15 cellular contexts compared by ENCODE assay signal in genomic region chr5:154885438-154885837, GRCh38.
"Had no signal": no experiment of that assay in that cellular context is flagged by ENCODE, and none has a peak within 500 bp of the region (broad histone marks: within the 10 kb centered on the region; RNA-seq: fewer than 3 reads in every experiment).

No MANE protein-coding gene starts in this region.

- H3K4me1 ChIP-seq: body of pancreas, parathyroid adenoma, thyroid gland had no signal

- DNase-seq: activated CD4-positive, alpha-beta T cell treated with anti-CD3 and anti-CD28 coated beads, Interleukin-2, amount 10 ng/mL, durations not matched to agents 7 days and 5 days; activated CD8-positive, alpha-beta memory T cell treated with anti-CD3 and anti-CD28 coated beads, Interleukin-2, amount 50 U/mL, for 4 hours; activated naive CD4-positive, alpha-beta T cell treated with anti-CD3 and anti-CD28 coated beads for 36 hours; activated T-cell treated with anti-CD3 and anti-CD28 coated beads, Interleukin-2, amount 50 U/mL, for 4 hours; body of pancreas; caudate nucleus; hypothalamus; islet precursor cell; left colon; lower lobe of right lung; natural killer cell; stimulated activated naive CD4-positive, alpha-beta T cell treated with Interleukin-2 at 50 U/mL for 16 hours; thyroid gland had no signal

- H3K27me3 Mint-ChIP-seq: activated CD4-positive, alpha-beta T cell treated with anti-CD3 and anti-CD28 coated beads, Interleukin-2, amount 10 ng/mL, durations not matched to agents 7 days and 5 days had no signal

- H3K27me3 ChIP-seq: body of pancreas, thyroid gland had no signal

- H3K27ac Mint-ChIP-seq: activated CD4-positive, alpha-beta T cell treated with anti-CD3 and anti-CD28 coated beads, Interleukin-2, amount 10 ng/mL, durations not matched to agents 7 days and 5 days; activated naive CD4-positive, alpha-beta T cell treated with anti-CD3 and anti-CD28 coated beads for 36 hours; natural killer cell had no signal

- H3K4me3 Mint-ChIP-seq: activated CD4-positive, alpha-beta T cell treated with anti-CD3 and anti-CD28 coated beads, Interleukin-2, amount 10 ng/mL, durations not matched to agents 7 days and 5 days; activated naive CD4-positive, alpha-beta T cell treated with anti-CD3 and anti-CD28 coated beads for 36 hours; activated T-cell treated with anti-CD3 and anti-CD28 coated beads, Interleukin-2, amount 50 U/mL, for 4 hours; natural killer cell had no signal

- H3K27ac ChIP-seq: body of pancreas, lower lobe of right lung, parathyroid adenoma, thyroid gland had no signal

- H3K9me3 ChIP-seq: thyroid gland had no signal

- H3K4me3 ChIP-seq: body of pancreas, lower lobe of right lung, thyroid gland had no signal

- ATAC-seq: activated CD4-positive, CD25-positive, alpha-beta regulatory T cell treated with anti-CD3 and anti-CD28 coated beads, Interleukin-2, amount 50 U/mL, for 24 hours; activated T-cell treated with anti-CD3 and anti-CD28 coated beads, Interleukin-2, amount 50 U/mL, for 4 hours; body of pancreas; left colon; lower lobe of right lung; natural killer cell had no signal

- H3K4me1 Mint-ChIP-seq: activated CD4-positive, alpha-beta T cell treated with anti-CD3 and anti-CD28 coated beads, Interleukin-2, amount 10 ng/mL, durations not matched to agents 7 days and 5 days; natural killer cell had no signal
